In genomic region chr11:117851091-117851490, GRCh38 we compare ENCODE assay signal across 16 cellular contexts. TPM values are rescaled to one million over a fixed set of nuclear protein-coding genes. Genes with fewer than 3 reads are reported as not detected.
A peak's percentile ranks its signal among the peaks of the same experiment; 100 is the strongest.
DNase-seq lines count a peak whose midpoint lies in the region; FAIRE-seq and TF ChIP-seq lines count a peak whose summit lies in the region.
"Had no signal": no experiment of that assay in that cellular context is flagged by ENCODE, and none has a peak within 500 bp of the region (broad histone marks: within the 10 kb centered on the region; RNA-seq: fewer than 3 reads in every experiment).

No MANE protein-coding gene starts in this region.

- WGBS in stomach, 5 donors: 60 to 69% (median 68%) methylated on average over 3 of the region's 3 CpGs

- TF ChIP-seq POLR2A in stomach (IDR thresholded peaks at IDR 0.05): no peak

- H3K36me3 Mint-ChIP-seq in type B pancreatic cell: peaks cover 19% of the 10 kb centered on the region

- H3K4me3 ChIP-seq in choroid plexus epithelial cell (ENCODE audit: low read depth, low read length) (no peak overlapping the region), kidney (ENCODE audit: low read length in 2 of 2) (no peak overlapping the region), stomach (no peak overlapping the region)
- H3K4me3 ChIP-seq: A549, skin epidermis, upper lobe of left lung had no signal

- no peak overlapping the region for H3K9ac ChIP-seq in kidney (ENCODE audit: low read length in 2 of 2)

- no peak for TF ChIP-seq CTCF in choroid plexus epithelial cell (conservative IDR thresholded peaks at IDR 0.05; ENCODE audit: low read depth, low read length)
- no peak for TF ChIP-seq CTCF in kidney (IDR thresholded peaks at IDR 0.05; ENCODE audit: borderline replicate concordance, extremely low read depth, insufficient read depth)
- no peak for TF ChIP-seq CTCF in type B pancreatic cell (conservative IDR thresholded peaks at IDR 0.05)
- no peak for TF ChIP-seq CTCF in stomach (IDR thresholded peaks at IDR 0.05)

- peaks cover 0 to 9% of the 10 kb centered on the region in 2 donors for H3K9me3 ChIP-seq in kidney (ENCODE audit: control insufficient read depth in 1 of 2, low read length in 2 of 2)
- H3K9me3 ChIP-seq in stomach: peaks cover 0 to 18% (median 7%) of the 10 kb centered on the region in 4 donors
- H3K9me3 ChIP-seq: upper lobe of left lung had no signal

- H3K4me1 ChIP-seq in kidney (ENCODE audit: control insufficient read depth in 1 of 2, insufficient read depth in 1 of 2, low read depth in 1 of 2, low read length in 2 of 2) (no peaks in the 10 kb centered on the region), stomach (peaks cover 0 to 15% (median 0%) of the 10 kb centered on the region in 4 donors)
- H3K4me1 ChIP-seq: A549 had no signal

- no peak for FAIRE-seq in kidney (lab: Jason Lieb, UNC)
- FAIRE-seq: A549, islet of Langerhans had no signal

- H3K27ac Mint-ChIP-seq in type B pancreatic cell: no peak overlapping the region
- H3K27ac Mint-ChIP-seq: activated naive CD8-positive, alpha-beta T cell treated with anti-CD3 and anti-CD28 coated beads, Interleukin-2, amount 10 ng/mL, durations not matched to agents 7 days and 5 days had no signal

- TF ChIP-seq EP300 in stomach (IDR thresholded peaks at IDR 0.05): no peak

- DNase-seq in activated effector memory CD4-positive, alpha-beta T cell treated with anti-CD3 and anti-CD28 coated beads, Interleukin-2, amount 50 U/mL, for 16 hours: peak; percentile 17
- no peak for DNase-seq in activated effector memory CD4-positive, alpha-beta T cell treated with Interleukin-2 at 50 U/mL for 16 hours
- DNase-seq in choroid plexus epithelial cell (ENCODE audit: low read depth) (peak; percentile 92), kidney (peak; percentile 15), type B pancreatic cell (ENCODE audit: extremely low spot score, unreplicated experiment) (peak; percentile 22), stomach (no peak)
- DNase-seq in activated CD4-positive, CD25-positive, alpha-beta regulatory T cell treated with anti-CD3 and anti-CD28 coated beads, Interleukin-2, amount 50 U/mL, for 72 hours: no peak
- DNase-seq in activated naive CD4-positive, alpha-beta T cell (lab: John Stamatoyannopoulos, UW): no peak
- DNase-seq: activated naive CD8-positive, alpha-beta T cell treated with anti-CD3 and anti-CD28 coated beads, Interleukin-2, amount 10 ng/mL, durations not matched to agents 7 days and 5 days; Calu3; dermis blood vessel endothelial cell; NCI-H146; upper lobe of left lung had no signal

- H3K36me3 ChIP-seq in kidney (ENCODE audit: control insufficient read depth in 1 of 2, insufficient read depth in 2 of 2, low read length in 2 of 2): no peaks in the 10 kb centered on the region
- no peaks in the 10 kb centered on the region for H3K36me3 ChIP-seq in stomach
- H3K36me3 ChIP-seq: upper lobe of left lung had no signal

- peaks cover 10% of the 10 kb centered on the region for H3K9me3 Mint-ChIP-seq in type B pancreatic cell

- H3K4me1 Mint-ChIP-seq in type B pancreatic cell (ENCODE audit: unreplicated experiment): peaks cover 13% of the 10 kb centered on the region

- intact Hi-C loops in kidney (cut with DNase I): no loop called here
- intact Hi-C loops in stomach (cut with DNase I; ENCODE audit: low total_unique reads): no loop called here

- no peak overlapping the region for H3K4me3 Mint-ChIP-seq in type B pancreatic cell
- H3K4me3 Mint-ChIP-seq: activated naive CD8-positive, alpha-beta T cell treated with anti-CD3 and anti-CD28 coated beads, Interleukin-2, amount 10 ng/mL, durations not matched to agents 7 days and 5 days had no signal

- H3K27ac ChIP-seq in kidney (ENCODE audit: low read depth in 2 of 2, low read length in 2 of 2) (no peak overlapping the region), stomach (peak overlapping the region in 1 of 5 donors; percentile 21)
- H3K27ac ChIP-seq: A549, upper lobe of left lung had no signal

- H3K27me3 Mint-ChIP-seq in type B pancreatic cell: no peaks in the 10 kb centered on the region

- peaks cover 0 to 3% (median 0%) of the 10 kb centered on the region in 3 donors for H3K27me3 ChIP-seq in stomach
- H3K27me3 ChIP-seq: upper lobe of left lung had no signal

RNA-seq across cellular contexts. Expression of gene FXYD6, which starts 25.4 kb away (rescaled TPM):
- total RNA-seq in kidney (62.7 TPM), type B pancreatic cell (ENCODE audit: low replicate concordance) (22.9 and 66.6 TPM in 2 replicates), stomach (100 to 1,000 TPM in 1 of 5 donors, 10 to 100 TPM in 4; 12.7 to 187 (median 47.0) TPM)
- polyA plus RNA-seq in kidney (ENCODE audit: insufficient read depth, low read depth, low replicate concordance) (57.8 TPM), stomach (10 to 100 TPM; 22.5 to 39.4 (median 25.6) TPM)

RNA-seq across cellular contexts. Expression of gene FXYD2, which starts 26.5 kb away (rescaled TPM):
- 2,527 TPM for total RNA-seq in kidney
- 9,664 TPM for polyA plus RNA-seq in kidney (ENCODE audit: insufficient read depth, low read depth, low replicate concordance)
- 40.8 and 57.5 TPM in 2 replicates for total RNA-seq in type B pancreatic cell (ENCODE audit: low replicate concordance)
- total RNA-seq in stomach: 1 to 10 TPM in 1 of 5 donors, under 1 TPM in 1, not detected in 3; 0.45 to 7.0 TPM
- polyA plus RNA-seq in stomach: 1 to 10 TPM; 1.0 to 7.8 (median 4.0) TPM

RNA-seq across cellular contexts. Expression of gene DSCAML1, which starts 54.1 kb away (rescaled TPM):
- total RNA-seq in kidney (17.3 TPM), type B pancreatic cell (ENCODE audit: low replicate concordance) (5.8 and 9.8 TPM in 2 replicates), stomach (1 to 10 TPM in 2 of 5 donors, under 1 TPM in 3; 0.14 to 2.9 (median 0.45) TPM)
- polyA plus RNA-seq in kidney (ENCODE audit: insufficient read depth, low read depth, low replicate concordance) (0.95 TPM), stomach (under 1 TPM; 0.08 to 0.75 (median 0.46) TPM)

Comparison
In these comparisons a context has a peak if more than half of its experiments do, and no peak if none do; other contexts are left out.
1. DNase-seq: peak in activated effector memory CD4-positive, alpha-beta T cell treated with anti-CD3 and anti-CD28 coated beads, Interleukin-2, amount 50 U/mL, for 16 hours (single experiment), choroid plexus epithelial cell (single experiment), kidney (single experiment) and type B pancreatic cell (single experiment); none in activated effector memory CD4-positive, alpha-beta T cell treated with Interleukin-2 at 50 U/mL for 16 hours (single experiment), activated CD4-positive, CD25-positive, alpha-beta regulatory T cell treated with anti-CD3 and anti-CD28 coated beads, Interleukin-2, amount 50 U/mL, for 72 hours (single experiment), stomach (single experiment) and activated naive CD4-positive, alpha-beta T cell (0 of 4).
2. RNA of gene FXYD2, which starts 26.5 kb away (total RNA-seq): 2,527 TPM in kidney (single experiment); 40.8 to 57.5 TPM in type B pancreatic cell and 0.45 to 7.0 TPM in stomach; every median in the first group is over 10 times any median in the second.